14 cellular contexts compared by ENCODE assay signal in the genomic region with DNA sequence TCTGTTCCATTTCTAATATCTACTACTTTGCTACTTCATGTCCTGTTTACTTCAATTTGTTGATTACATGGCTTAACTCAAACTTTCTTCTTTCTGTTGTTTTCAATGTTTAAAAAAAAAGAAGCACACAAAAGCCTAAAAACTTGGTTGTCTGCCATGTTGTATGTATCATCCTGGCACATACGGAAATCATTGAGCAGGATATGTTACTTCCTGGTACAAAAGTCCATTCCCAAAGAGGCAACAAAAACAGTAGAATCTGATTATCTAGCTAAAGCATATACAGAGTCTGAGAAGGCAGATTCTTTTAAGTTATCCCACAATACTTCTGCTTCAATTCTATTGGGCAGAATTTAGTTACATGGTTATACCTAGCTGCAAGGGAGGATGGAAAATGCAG.
"Had no signal": no experiment of that assay in that cellular context is flagged by ENCODE, and none has a peak within 500 bp of the region (broad histone marks: within the 10 kb centered on the region; RNA-seq: fewer than 3 reads in every experiment).

No MANE protein-coding gene starts in this region.

- H3K27ac ChIP-seq: dorsolateral prefrontal cortex had no signal

- ATAC-seq: activated CD4-positive, CD25-positive, alpha-beta regulatory T cell treated with anti-CD3 and anti-CD28 coated beads, Interleukin-2, amount 50 U/mL, for 24 hours; left cardiac atrium; natural killer cell; stimulated activated naive CD8-positive, alpha-beta T cell treated with anti-CD3 and anti-CD28 coated beads, Interleukin-15, Interleukin-2, amounts not matched to agents 100 U/mL and 50 U/mL, for 24 hours had no signal

- H3K27me3 ChIP-seq: upper lobe of left lung had no signal

- DNase-seq: amniotic stem cell; cerebellar nuclear complex; dorsolateral prefrontal cortex; left cardiac atrium; mammary epithelial cell; natural killer cell; occipital lobe; stimulated activated CD4-positive, alpha-beta T cell treated with anti-CD3 and anti-CD28 coated beads, Interleukin-2, amount 100 ng/mL, for 48 hours; stimulated activated CD8-positive, alpha-beta memory T cell treated with anti-CD3 and anti-CD28 coated beads, Interleukin-4, amount 100 ng/mL, for 48 hours; stimulated activated naive CD8-positive, alpha-beta T cell treated with anti-CD3 and anti-CD28 coated beads, Interleukin-15, Interleukin-2, amounts not matched to agents 100 U/mL and 50 U/mL, for 24 hours; T-helper 2 cell; upper lobe of left lung had no signal

- H3K4me3 ChIP-seq: dorsolateral prefrontal cortex, upper lobe of left lung had no signal

- FAIRE-seq: TTC549 had no signal

- H3K36me3 ChIP-seq: upper lobe of left lung had no signal

- H3K9me3 ChIP-seq: upper lobe of left lung had no signal
